1 cellular context compared by ENCODE assay signal in the genomic region with DNA sequence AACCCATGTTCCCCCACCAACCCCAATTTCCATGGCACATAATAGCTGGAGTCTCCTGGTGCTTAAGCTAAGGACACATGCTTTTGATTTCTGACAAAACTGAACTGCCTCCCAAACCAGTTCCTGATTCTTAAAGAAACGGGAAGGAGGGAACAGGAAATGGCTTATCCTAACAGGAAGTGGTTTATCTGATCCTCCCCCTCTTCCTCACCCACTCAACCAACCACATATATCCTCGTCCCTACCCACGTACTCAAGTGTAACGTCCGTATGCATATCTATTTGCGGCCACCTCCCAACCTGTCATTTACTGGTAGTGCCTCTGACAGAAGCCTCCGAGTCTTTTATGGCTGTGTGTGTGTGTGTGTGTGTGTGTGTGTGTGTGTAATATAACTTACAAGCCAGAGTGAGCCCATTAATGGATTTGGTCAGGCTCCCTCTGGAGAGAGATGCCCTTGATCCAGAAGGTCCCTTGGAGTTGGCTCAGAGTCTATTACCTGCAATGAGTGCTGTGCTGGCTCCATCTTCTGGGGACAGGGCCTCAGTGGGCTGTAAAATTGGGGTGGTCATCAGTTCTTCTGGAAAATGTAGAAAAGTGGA.
TF ChIP-seq lines count a peak whose summit lies in the region.

No MANE protein-coding gene starts in this region.

TF ChIP-seq in K562, 482 proteins besides CTCF, POLR2A, EP300 and RAD21 (continued from another document and continues in another):
- TF ChIP-seq ZNF592 (IDR thresholded peaks at IDR 0.05) (peak; percentile 89), MTA3 (IDR thresholded peaks at IDR 0.05; ENCODE audit: borderline replicate concordance) (peak; percentile 74; the same call in 1 of the 2 replicates), NRF1 (conservative IDR thresholded peaks at IDR 0.05 in 1 of 2, IDR thresholded peaks at IDR 0.05 in 1 of 2) (0 out of 4 replicates have a peak, but pooled peaks of 1 of the 2 experiments have one; percentile 37), ZNF79 (CRISPR knock-in tag; IDR thresholded peaks at IDR 0.05; ENCODE audit: low read depth) (peak; percentile 70; the same call in 1 of the 2 replicates), ZNF444 (CRISPR knock-in tag; IDR thresholded peaks at IDR 0.05) (0 out of 2 replicates have a peak, but pooled peaks have one; percentile 49), FIP1L1 (IDR thresholded peaks at IDR 0.05; ENCODE audit: low read depth, low read length, poor library complexity, severe bottlenecking) (no peak), ZNF75A (CRISPR knock-in tag; IDR thresholded peaks at IDR 0.05) (peak; percentile 30; the same call in 1 of the 2 replicates), ZNF551 (CRISPR knock-in tag; IDR thresholded peaks at IDR 0.05) (no peak), ETV5 (CRISPR knock-in tag; IDR thresholded peaks at IDR 0.05; ENCODE audit: low read depth) (peak; percentile 85), CAMTA2 (CRISPR knock-in tag; conservative IDR thresholded peaks at IDR 0.05) (no peak), CREM (IDR thresholded peaks at IDR 0.05; ENCODE audit: low read depth) (peak; percentile 87), BCOR (IDR thresholded peaks at IDR 0.05) (peak; percentile 17; the same call in 1 of the 2 replicates), ZNF436 (CRISPR knock-in tag; IDR thresholded peaks at IDR 0.05) (0 out of 2 replicates have a peak, but pooled peaks have one; percentile 24), CHCHD3 (CRISPR knock-in tag; IDR thresholded peaks at IDR 0.05) (no peak), PYGO2 (tag; IDR thresholded peaks at IDR 0.05) (0 out of 2 replicates have a peak, but pooled peaks have one; percentile 57), TRIM24 (IDR thresholded peaks at IDR 0.05) (peak; percentile 65 to 66; a peak in 2 of 4 replicates), KDM5B (IDR thresholded peaks at IDR 0.05; ENCODE audit: insufficient replicate concordance, low read depth, low read length) (peak; percentile 58)
- TF ChIP-seq, protein P1, sequence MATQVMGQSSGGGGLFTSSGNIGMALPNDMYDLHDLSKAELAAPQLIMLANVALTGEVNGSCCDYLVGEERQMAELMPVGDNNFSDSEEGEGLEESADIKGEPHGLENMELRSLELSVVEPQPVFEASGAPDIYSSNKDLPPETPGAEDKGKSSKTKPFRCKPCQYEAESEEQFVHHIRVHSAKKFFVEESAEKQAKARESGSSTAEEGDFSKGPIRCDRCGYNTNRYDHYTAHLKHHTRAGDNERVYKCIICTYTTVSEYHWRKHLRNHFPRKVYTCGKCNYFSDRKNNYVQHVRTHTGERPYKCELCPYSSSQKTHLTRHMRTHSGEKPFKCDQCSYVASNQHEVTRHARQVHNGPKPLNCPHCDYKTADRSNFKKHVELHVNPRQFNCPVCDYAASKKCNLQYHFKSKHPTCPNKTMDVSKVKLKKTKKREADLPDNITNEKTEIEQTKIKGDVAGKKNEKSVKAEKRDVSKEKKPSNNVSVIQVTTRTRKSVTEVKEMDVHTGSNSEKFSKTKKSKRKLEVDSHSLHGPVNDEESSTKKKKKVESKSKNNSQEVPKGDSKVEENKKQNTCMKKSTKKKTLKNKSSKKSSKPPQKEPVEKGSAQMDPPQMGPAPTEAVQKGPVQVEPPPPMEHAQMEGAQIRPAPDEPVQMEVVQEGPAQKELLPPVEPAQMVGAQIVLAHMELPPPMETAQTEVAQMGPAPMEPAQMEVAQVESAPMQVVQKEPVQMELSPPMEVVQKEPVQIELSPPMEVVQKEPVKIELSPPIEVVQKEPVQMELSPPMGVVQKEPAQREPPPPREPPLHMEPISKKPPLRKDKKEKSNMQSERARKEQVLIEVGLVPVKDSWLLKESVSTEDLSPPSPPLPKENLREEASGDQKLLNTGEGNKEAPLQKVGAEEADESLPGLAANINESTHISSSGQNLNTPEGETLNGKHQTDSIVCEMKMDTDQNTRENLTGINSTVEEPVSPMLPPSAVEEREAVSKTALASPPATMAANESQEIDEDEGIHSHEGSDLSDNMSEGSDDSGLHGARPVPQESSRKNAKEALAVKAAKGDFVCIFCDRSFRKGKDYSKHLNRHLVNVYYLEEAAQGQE (CRISPR knock-in tag; IDR thresholded peaks at IDR 0.05; ENCODE audit: low read depth) = 0 out of 2 replicates have a peak, but pooled peaks have one; percentile 24
- TF ChIP-seq, protein P2, sequence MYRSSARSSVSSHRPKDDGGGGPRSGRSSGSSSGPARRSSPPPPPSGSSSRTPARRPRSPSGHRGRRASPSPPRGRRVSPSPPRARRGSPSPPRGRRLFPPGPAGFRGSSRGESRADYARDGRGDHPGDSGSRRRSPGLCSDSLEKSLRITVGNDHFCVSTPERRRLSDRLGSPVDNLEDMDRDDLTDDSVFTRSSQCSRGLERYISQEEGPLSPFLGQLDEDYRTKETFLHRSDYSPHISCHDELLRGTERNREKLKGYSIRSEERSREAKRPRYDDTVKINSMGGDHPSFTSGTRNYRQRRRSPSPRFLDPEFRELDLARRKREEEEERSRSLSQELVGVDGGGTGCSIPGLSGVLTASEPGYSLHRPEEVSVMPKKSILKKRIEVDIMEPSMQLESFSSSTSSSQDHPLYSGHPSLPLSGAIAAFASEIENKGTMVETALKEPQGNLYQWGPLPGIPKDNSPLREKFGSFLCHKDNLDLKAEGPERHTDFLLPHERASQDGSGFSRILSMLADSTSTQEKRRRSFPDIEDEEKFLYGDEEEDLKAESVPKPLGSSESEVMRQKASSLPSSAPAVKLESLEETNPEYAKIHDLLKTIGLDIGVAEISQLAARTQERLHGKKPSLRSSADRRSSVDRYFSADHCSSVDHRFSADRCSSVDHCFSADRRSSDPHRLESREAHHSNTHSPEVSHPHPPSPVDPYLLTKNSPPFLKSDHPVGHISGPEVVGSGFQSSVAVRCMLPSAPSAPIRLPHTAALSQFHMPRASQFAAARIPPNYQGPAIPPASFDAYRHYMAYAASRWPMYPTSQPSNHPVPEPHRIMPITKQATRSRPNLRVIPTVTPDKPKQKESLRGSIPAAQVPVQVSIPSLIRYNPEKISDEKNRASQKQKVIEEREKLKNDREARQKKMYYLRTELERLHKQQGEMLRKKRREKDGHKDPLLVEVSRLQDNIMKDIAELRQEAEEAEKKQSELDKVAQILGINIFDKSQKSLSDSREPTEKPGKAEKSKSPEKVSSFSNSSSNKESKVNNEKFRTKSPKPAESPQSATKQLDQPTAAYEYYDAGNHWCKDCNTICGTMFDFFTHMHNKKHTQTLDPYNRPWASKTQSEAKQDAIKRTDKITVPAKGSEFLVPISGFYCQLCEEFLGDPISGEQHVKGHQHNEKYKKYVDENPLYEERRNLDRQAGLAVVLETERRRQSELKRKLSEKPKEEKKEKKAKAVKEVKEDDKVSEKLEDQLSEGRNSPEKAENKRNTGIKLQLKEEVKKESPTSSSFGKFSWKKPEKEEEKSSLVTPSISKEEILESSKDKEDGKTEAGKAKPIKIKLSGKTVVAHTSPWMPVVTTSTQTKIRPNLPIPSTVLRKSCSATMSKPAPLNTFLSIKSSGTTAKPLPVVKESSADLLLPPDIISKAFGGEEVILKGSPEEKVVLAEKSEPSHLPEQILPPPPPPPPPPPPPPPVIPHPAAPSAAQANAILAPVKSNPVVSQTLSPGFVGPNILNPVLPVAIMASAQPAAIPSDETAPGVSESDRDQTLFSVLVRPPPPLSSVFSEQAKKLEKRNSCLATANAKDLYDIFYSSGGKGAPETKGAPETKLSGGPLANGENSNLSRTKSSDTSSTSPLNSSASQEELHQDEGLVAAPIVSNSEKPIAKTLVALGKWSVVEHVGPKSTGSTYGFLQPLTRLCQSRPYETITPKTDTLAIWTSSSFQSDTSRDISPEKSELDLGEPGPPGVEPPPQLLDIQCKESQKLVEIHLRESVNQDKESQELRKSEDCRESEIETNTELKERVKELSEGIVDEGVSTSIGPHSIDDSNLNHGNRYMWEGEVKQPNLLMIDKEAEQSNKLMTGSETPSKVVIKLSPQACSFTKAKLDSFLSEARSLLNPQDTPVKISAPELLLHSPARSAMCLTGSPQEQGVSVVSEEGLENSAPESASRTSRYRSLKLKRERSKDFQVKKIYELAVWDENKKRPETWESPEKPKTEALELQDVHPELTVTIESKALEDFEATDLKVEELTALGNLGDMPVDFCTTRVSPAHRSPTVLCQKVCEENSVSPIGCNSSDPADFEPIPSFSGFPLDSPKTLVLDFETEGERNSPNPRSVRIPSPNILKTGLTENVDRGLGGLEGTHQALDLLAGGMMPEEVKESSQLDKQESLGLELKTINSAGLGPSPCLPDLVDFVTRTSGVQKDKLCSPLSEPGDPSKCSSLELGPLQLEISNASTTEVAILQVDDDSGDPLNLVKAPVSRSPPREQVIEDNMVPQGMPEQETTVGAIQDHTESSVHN (IDR thresholded peaks at IDR 0.05; ENCODE audit: borderline replicate concordance in 1 of 2, low read depth in 1 of 2) = 0 out of 4 replicates have a peak, but pooled peaks of 1 of the 2 experiments have one; percentile 51
- TF ChIP-seq, protein P3, sequence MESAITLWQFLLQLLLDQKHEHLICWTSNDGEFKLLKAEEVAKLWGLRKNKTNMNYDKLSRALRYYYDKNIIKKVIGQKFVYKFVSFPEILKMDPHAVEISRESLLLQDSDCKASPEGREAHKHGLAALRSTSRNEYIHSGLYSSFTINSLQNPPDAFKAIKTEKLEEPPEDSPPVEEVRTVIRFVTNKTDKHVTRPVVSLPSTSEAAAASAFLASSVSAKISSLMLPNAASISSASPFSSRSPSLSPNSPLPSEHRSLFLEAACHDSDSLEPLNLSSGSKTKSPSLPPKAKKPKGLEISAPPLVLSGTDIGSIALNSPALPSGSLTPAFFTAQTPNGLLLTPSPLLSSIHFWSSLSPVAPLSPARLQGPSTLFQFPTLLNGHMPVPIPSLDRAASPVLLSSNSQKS (CRISPR knock-in tag; IDR thresholded peaks at IDR 0.05) = 0 out of 2 replicates have a peak, but pooled peaks have one; percentile 39
- TF ChIP-seq, protein P4, sequence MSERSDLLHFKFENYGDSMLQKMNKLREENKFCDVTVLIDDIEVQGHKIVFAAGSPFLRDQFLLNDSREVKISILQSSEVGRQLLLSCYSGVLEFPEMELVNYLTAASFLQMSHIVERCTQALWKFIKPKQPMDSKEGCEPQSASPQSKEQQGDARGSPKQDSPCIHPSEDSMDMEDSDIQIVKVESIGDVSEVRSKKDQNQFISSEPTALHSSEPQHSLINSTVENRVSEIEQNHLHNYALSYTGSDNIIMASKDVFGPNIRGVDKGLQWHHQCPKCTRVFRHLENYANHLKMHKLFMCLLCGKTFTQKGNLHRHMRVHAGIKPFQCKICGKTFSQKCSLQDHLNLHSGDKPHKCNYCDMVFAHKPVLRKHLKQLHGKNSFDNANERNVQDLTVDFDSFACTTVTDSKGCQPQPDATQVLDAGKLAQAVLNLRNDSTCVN (CRISPR knock-in tag; IDR thresholded peaks at IDR 0.05) = peak; percentile 97
